Comparison of ENCODE assay signal across 9 cellular contexts in genomic region chr1:234863596-234863995, GRCh38.
A peak's percentile ranks its signal among the peaks of the same experiment; 100 is the strongest.
DNase-seq lines count a peak whose midpoint lies in the region; TF ChIP-seq lines count a peak whose summit lies in the region.
"Had no signal": no experiment of that assay in that cellular context is flagged by ENCODE, and none has a peak within 500 bp of the region (broad histone marks: within the 10 kb centered on the region; RNA-seq: fewer than 3 reads in every experiment).

No MANE protein-coding gene starts in this region.

- H3K9me3 Mint-ChIP-seq in dendritic cell treated with granulocyte-macrophage colony-stimulating factor and Interleukin-4, amounts not matched to agents 40 ng/mL and 50 ng/mL, for 4 days = no peaks in the 10 kb centered on the region
- peaks cover 3% of the 10 kb centered on the region for H3K9me3 Mint-ChIP-seq in mesothelial cell of epicardium
- H3K9me3 Mint-ChIP-seq: activated B cell treated with CpG ODN at 0.5 μM for 24 hours had no signal

- H3K9me3 ChIP-seq in transverse colon = no peaks in the 10 kb centered on the region

- H3K4me3 Mint-ChIP-seq in dendritic cell treated with granulocyte-macrophage colony-stimulating factor and Interleukin-4, amounts not matched to agents 40 ng/mL and 50 ng/mL, for 4 days = no peak overlapping the region
- no peak overlapping the region for H3K4me3 Mint-ChIP-seq in mesothelial cell of epicardium
- H3K4me3 Mint-ChIP-seq: activated B cell treated with CpG ODN at 0.5 μM for 24 hours had no signal

- WGBS in transverse colon (ENCODE audit: low coverage in 1 of 2), 2 donors = 81% methylated on average over 6 of the region's 6 CpGs; no CpG with 5 or more reads in 1 of the 2 donors

- H3K27ac ChIP-seq in transverse colon = peak overlapping the region; percentile 80 to 87 (median 84)

- H3K27me3 ChIP-seq in transverse colon = no peaks in the 10 kb centered on the region

- no peaks in the 10 kb centered on the region for H3K36me3 ChIP-seq in transverse colon

- peak; percentile 26 for DNase-seq in NCI-H446 treated with DMSO at 0.1 percent for 48 hours (lab: John Stamatoyannopoulos, UW)
- DNase-seq in mesothelial cell of epicardium (ENCODE audit: low spot score in 2 of 2, unreplicated experiment in 2 of 2) = no peak
- DNase-seq in transverse colon = no peak
- DNase-seq in NCI-H1417 (lab: John Stamatoyannopoulos, UW) = no peak
- DNase-seq in NCI-H146 (lab: John Stamatoyannopoulos, UW) = no peak
- no peak for DNase-seq in activated CD8-positive, alpha-beta memory T cell treated with anti-CD3 and anti-CD28 coated beads for 24 hours
- DNase-seq: activated B cell treated with CpG ODN at 0.5 μM for 24 hours; stimulated activated CD4-positive, alpha-beta T cell treated with anti-CD3 and anti-CD28 coated beads, Interleukin-1b, Interleukin-23, amount 100 ng/mL, for 48 hours had no signal

- no peak overlapping the region for H3K4me3 ChIP-seq in transverse colon

- H3K4me1 ChIP-seq in transverse colon = peaks cover 20 to 52% (median 34%) of the 10 kb centered on the region in 4 donors

- no peak for TF ChIP-seq POLR2A in transverse colon (IDR thresholded peaks at IDR 0.05)

- TF ChIP-seq EP300 in transverse colon (IDR thresholded peaks at IDR 0.05; ENCODE audit: low read depth) = no peak

- TF ChIP-seq CTCF in mesothelial cell of epicardium (IDR thresholded peaks at IDR 0.05; ENCODE audit: unreplicated experiment) (no peak), transverse colon (IDR thresholded peaks at IDR 0.05) (no peak)

- peak overlapping the region; percentile 87 for H3K27ac Mint-ChIP-seq in dendritic cell treated with granulocyte-macrophage colony-stimulating factor and Interleukin-4, amounts not matched to agents 40 ng/mL and 50 ng/mL, for 4 days
- peak overlapping the region; percentile 77 for H3K27ac Mint-ChIP-seq in mesothelial cell of epicardium
- H3K27ac Mint-ChIP-seq: activated B cell treated with CpG ODN at 0.5 μM for 24 hours had no signal

- intact Hi-C loops in dendritic cell treated with granulocyte-macrophage colony-stimulating factor and Interleukin-4, amounts not matched to agents 40 ng/mL and 50 ng/mL, for 4 days (cut with micrococcal nuclease) = no loop called here
- intact Hi-C loops in transverse colon (cut with DNase I; ENCODE audit: low total_unique reads) = no loop called here

- peaks cover 66% of the 10 kb centered on the region for H3K4me1 Mint-ChIP-seq in dendritic cell treated with granulocyte-macrophage colony-stimulating factor and Interleukin-4, amounts not matched to agents 40 ng/mL and 50 ng/mL, for 4 days (ENCODE audit: low read depth)
- peaks cover 34% of the 10 kb centered on the region for H3K4me1 Mint-ChIP-seq in mesothelial cell of epicardium

- H3K36me3 Mint-ChIP-seq in dendritic cell treated with granulocyte-macrophage colony-stimulating factor and Interleukin-4, amounts not matched to agents 40 ng/mL and 50 ng/mL, for 4 days (ENCODE audit: low read depth) = peaks cover 4% of the 10 kb centered on the region
- H3K36me3 Mint-ChIP-seq in mesothelial cell of epicardium = no peaks in the 10 kb centered on the region

- H3K27me3 Mint-ChIP-seq in dendritic cell treated with granulocyte-macrophage colony-stimulating factor and Interleukin-4, amounts not matched to agents 40 ng/mL and 50 ng/mL, for 4 days = no peaks in the 10 kb centered on the region
- no peaks in the 10 kb centered on the region for H3K27me3 Mint-ChIP-seq in mesothelial cell of epicardium (ENCODE audit: low read depth)
- H3K27me3 Mint-ChIP-seq: activated B cell treated with CpG ODN at 0.5 μM for 24 hours had no signal

- in situ Hi-C loops in transverse colon (cut with MboI; ENCODE audit: low pct_ligation_motif_present in 1 of 4, low pct_unique_long_range_greater_than_20kb in 1 of 4, low sequenced_read_pairs in 3 of 4) = loop anchor here in 1 of 4 donors (25.0 kb wide), 1 partner anchor 251 kb away; the partner anchor contains the start of gene IRF2BP2
